Comparison of ENCODE assay signal across 11 cellular contexts in the genomic region with DNA sequence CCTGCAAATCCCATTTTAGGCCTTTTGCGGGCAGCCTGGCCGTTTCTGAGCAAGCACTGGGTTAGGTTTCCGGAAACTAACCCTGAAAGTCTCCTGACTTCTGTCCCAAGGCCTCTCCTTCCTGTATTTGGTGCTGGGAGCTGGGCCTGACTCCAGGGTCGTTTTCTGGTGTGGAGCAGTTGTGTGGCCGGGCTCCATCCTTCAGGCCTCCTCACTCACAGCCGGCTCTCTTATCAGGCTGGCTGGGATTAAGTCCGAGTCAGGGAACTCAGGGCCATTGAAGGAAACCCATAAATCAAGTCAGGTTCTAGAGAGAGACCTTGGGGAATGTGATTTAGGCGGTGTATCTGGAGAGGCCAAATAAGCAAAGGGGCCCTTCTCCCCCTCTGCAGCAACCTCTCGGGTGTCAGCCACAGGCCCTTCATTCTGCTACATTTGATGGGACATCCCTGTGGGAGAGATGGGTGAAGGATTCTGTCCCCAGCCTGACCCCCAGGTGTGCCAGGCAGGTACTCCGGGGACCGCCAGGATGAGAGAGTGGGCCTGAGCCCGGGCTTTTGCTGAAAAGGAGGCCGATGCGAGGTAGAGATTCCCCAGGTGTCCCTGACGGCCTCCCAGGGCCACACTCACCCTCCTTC. TPM values are rescaled to one million over a fixed set of nuclear protein-coding genes. Genes with fewer than 3 reads are reported as not detected.
DNase-seq lines count a peak whose midpoint lies in the region; ATAC-seq and TF ChIP-seq lines count a peak whose summit lies in the region.
"Had no signal": no experiment of that assay in that cellular context is flagged by ENCODE, and none has a peak within 500 bp of the region (broad histone marks: within the 10 kb centered on the region; RNA-seq: fewer than 3 reads in every experiment).

No MANE protein-coding gene starts in this region.

- H3K27me3 ChIP-seq in Caco-2 (replicated peaks; ENCODE audit: control insufficient read depth, insufficient read depth, low read length) (no peaks in the 10 kb centered on the region), thyroid gland (peaks cover 1% of the 10 kb centered on the region)

- CTCF ChIA-PET in Caco-2 (lab: Charles Lee), result no interaction called here

- H3K27ac ChIP-seq in thyroid gland, result peak overlapping the region in 1 of 3 donors; percentile 61
- H3K27ac ChIP-seq: neutrophil had no signal

- TF ChIP-seq CTCF in Caco-2 (IDR thresholded peaks at IDR 0.05; ENCODE audit: insufficient read depth in 1 of 2, low read depth in 1 of 2, low read length in 1 of 2, severe bottlenecking in 1 of 2, unreplicated experiment in 1 of 2) (no peak), natural killer cell (IDR thresholded peaks at IDR 0.05) (no peak), thyroid gland (IDR thresholded peaks at IDR 0.05) (no peak)

- H3K9me3 ChIP-seq in Caco-2 (no peaks in the 10 kb centered on the region), thyroid gland (no peaks in the 10 kb centered on the region)
- H3K9me3 ChIP-seq: neutrophil had no signal

- POLR2A ChIA-PET in Caco-2 (lab: Charles Lee), result no interaction called here

- H3K27ac Mint-ChIP-seq in Caco-2 (ENCODE audit: unreplicated experiment) (peak overlapping the region; percentile 76), natural killer cell (peak overlapping the region; percentile 86 to 98)
- H3K27ac Mint-ChIP-seq in central memory CD8-positive, alpha-beta T cell (ENCODE audit: low read depth), result peak overlapping the region; percentile 100

- H3K4me3 ChIP-seq in Caco-2 (ENCODE audit: low read depth, low read length), result no peak overlapping the region
- peak overlapping the region; percentile 80 for H3K4me3 ChIP-seq in Jurkat, Clone E6-1 (ENCODE audit: low read length)
- H3K4me3 ChIP-seq in thyroid gland (replicated peaks in 1 of 3), result no peak overlapping the region

- no TSS peak for BruUV-seq in Caco-2 (replicated peaks; lab: Mats Ljungman, UMichigan)

- H3K4me1 Mint-ChIP-seq in Caco-2 (ENCODE audit: low read depth, unreplicated experiment), result peaks cover 36% of the 10 kb centered on the region
- peaks cover 80% of the 10 kb centered on the region for H3K4me1 Mint-ChIP-seq in central memory CD8-positive, alpha-beta T cell
- peaks cover 81 to 84% of the 10 kb centered on the region in 2 donors for H3K4me1 Mint-ChIP-seq in natural killer cell

- 69 to 92% methylated on average over 14 to 15 of the region's 15 CpGs for WGBS in thyroid gland, 2 donors

- H3K4me3 Mint-ChIP-seq in Caco-2 (ENCODE audit: unreplicated experiment), result peak overlapping the region; percentile 65
- peak overlapping the region; percentile 98 for H3K4me3 Mint-ChIP-seq in central memory CD8-positive, alpha-beta T cell
- peak overlapping the region; percentile 98 for H3K4me3 Mint-ChIP-seq in natural killer cell

- peaks cover 83% of the 10 kb centered on the region for H3K36me3 Mint-ChIP-seq in Caco-2 (ENCODE audit: insufficient read depth, unreplicated experiment)
- H3K36me3 Mint-ChIP-seq in central memory CD8-positive, alpha-beta T cell (ENCODE audit: insufficient read depth), result peaks cover 81% of the 10 kb centered on the region
- H3K36me3 Mint-ChIP-seq in natural killer cell, result no peaks in the 10 kb centered on the region

- no peak for TF ChIP-seq POLR2A in thyroid gland (IDR thresholded peaks at IDR 0.05)

- H3K36me3 ChIP-seq in Caco-2 (ENCODE audit: control insufficient read depth, insufficient read depth, low read length) (no peaks in the 10 kb centered on the region; the same call in none of the 2 replicates), thyroid gland (no peaks in the 10 kb centered on the region)
- H3K36me3 ChIP-seq: neutrophil had no signal

- peak in 1 of 2 experiments; percentile 32 for DNase-seq in Caco-2
- no peak for DNase-seq in Jurkat, Clone E6-1 (ENCODE audit: low read depth, low spot score)
- DNase-seq in central memory CD8-positive, alpha-beta T cell (ENCODE audit: low spot score in 2 of 2), result no peak
- no peak for DNase-seq in natural killer cell
- no peak for DNase-seq in activated CD4-positive, CD25-positive, alpha-beta regulatory T cell treated with anti-CD3 and anti-CD28 coated beads, Interleukin-2, amount 50 U/mL, for 72 hours
- DNase-seq in T1000 (lab: John Stamatoyannopoulos, UW), result no peak
- DNase-seq in thyroid gland, result no peak
- DNase-seq: NCI-H2171, SHP77 treated with DMSO at 0.1 percent for 48 hours had no signal

- H3K9me3 Mint-ChIP-seq in Caco-2 (ENCODE audit: unreplicated experiment) (no peaks in the 10 kb centered on the region), natural killer cell (no peaks in the 10 kb centered on the region)
- H3K9me3 Mint-ChIP-seq in central memory CD8-positive, alpha-beta T cell, result no peaks in the 10 kb centered on the region

- no peaks in the 10 kb centered on the region for H3K27me3 Mint-ChIP-seq in Caco-2 (ENCODE audit: insufficient read depth, unreplicated experiment)
- H3K27me3 Mint-ChIP-seq in central memory CD8-positive, alpha-beta T cell, result peaks cover 8% of the 10 kb centered on the region
- H3K27me3 Mint-ChIP-seq in natural killer cell (ENCODE audit: low read depth in 2 of 2), result peaks cover 6 to 7% of the 10 kb centered on the region in 2 donors

- peaks cover 31% of the 10 kb centered on the region for H3K4me1 ChIP-seq in Caco-2
- H3K4me1 ChIP-seq in thyroid gland, result peaks cover 8 to 10% of the 10 kb centered on the region in 2 donors

- ATAC-seq in central memory CD8-positive, alpha-beta T cell (replicated peaks; ENCODE audit: extremely low read depth, poor library complexity, severe bottlenecking), result no peak
- ATAC-seq in natural killer cell (no peak), HG02884 (IDR thresholded peaks at IDR 0.05; ENCODE audit: unreplicated experiment) (no peak)

- intact Hi-C loops in Caco-2 (cut with micrococcal nuclease; ENCODE audit: unreplicated experiment), result loop anchor here (10.0 kb wide), 1 partner anchor 1247 kb away; no protein-coding TSS in a partner anchor
- intact Hi-C loops in natural killer cell (cut with micrococcal nuclease), result loop anchor here (1.0 kb wide), 1 partner anchor 126 kb away; no protein-coding TSS in a partner anchor
- intact Hi-C loops in thyroid gland (cut with DNase I), result loop anchor here (10.0 kb wide), 1 partner anchor 817 kb away; no protein-coding TSS in a partner anchor

RNA-seq across cellular contexts. Expression of a gene that starts 3.3 kb away (rescaled TPM):
- 27.7 and 32.0 TPM in 2 replicates for total RNA-seq in Caco-2 (2022)
- polyA plus RNA-seq in Jurkat, Clone E6-1 (2012; ENCODE audit: insufficient read depth, insufficient read length), result 30.5 TPM
- total RNA-seq in natural killer cell, result 10 to 100 TPM; 50.3 to 92.2 (median 68.8) TPM
- 1 to 10 TPM; 1.1 to 3.8 (median 1.9) TPM for total RNA-seq in thyroid gland
